Comparison of ENCODE assay signal across 21 cellular contexts in the genomic region with DNA sequence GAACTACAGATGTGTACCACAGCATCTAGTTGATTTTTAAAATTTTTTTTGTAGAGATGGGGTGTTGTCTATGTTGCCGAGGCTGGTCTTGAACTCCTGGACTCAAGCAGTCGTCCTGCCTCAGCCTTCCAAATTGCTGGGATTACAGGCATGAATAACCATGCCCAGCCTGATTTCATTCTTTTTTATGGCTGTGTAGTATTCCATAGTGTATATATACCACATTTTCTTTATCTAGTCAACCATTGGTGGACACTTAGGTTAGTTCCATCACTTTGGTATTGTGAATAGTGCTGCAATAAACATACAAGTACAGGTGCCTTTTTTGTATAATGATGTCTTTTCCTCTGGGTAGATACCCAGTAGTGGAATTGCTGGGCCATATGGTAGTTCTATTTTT.
"Had no signal": no experiment of that assay in that cellular context is flagged by ENCODE, and none has a peak within 500 bp of the region (broad histone marks: within the 10 kb centered on the region; RNA-seq: fewer than 3 reads in every experiment).

No MANE protein-coding gene starts in this region.

- H3K9me2 ChIP-seq: SK-N-SH had no signal

- ATAC-seq: Panc1, PC-3 had no signal

- H3K4me2 ChIP-seq: SK-N-SH had no signal

- DNase-seq: Kasumi-1, KG1, MM.1S, NCI-H1092 treated with DMSO at 0.1 percent for 48 hours, NCI-H1436, NCI-H187, NCI-H2029, NCI-H2081 treated with DMSO at 0.1 percent for 48 hours, NCI-H2171, NCI-H226, NCI-H446, NCI-H510A, NCI-H524 treated with DMSO at 0.1 percent for 48 hours, NCI-H69, NCI-H774, PC-3, SHP77, SK-N-SH, SW 1271 had no signal

- H3K9me3 ChIP-seq: SK-N-SH had no signal

- H3K27ac ChIP-seq: RWPE1 had no signal

- H3K9ac ChIP-seq: SK-N-SH had no signal
